In the genomic region with DNA sequence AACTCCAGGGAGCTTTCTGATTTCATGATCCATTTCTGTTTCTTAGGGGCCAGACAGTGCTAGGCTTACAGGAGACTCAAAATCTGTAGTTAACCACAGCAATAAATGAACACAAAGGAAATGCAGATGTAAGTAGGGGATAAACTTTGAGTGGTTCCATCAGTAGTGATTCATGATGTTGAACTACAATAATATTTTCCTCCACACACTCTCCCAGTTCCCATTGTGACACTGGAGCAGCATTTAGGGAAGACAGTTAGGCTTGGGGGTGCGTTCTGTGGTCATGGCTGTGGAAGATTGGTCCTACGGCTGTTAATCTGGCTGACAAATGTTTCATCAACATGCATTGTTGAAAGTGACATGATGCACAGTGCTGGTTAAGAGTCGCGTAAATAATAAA, we compare ENCODE assay signal across 14 cellular contexts.
DNase-seq lines count a peak whose midpoint lies in the region; ATAC-seq and TF ChIP-seq lines count a peak whose summit lies in the region.
"Had no signal": no experiment of that assay in that cellular context is flagged by ENCODE, and none has a peak within 500 bp of the region (broad histone marks: within the 10 kb centered on the region; RNA-seq: fewer than 3 reads in every experiment).

No MANE protein-coding gene starts in this region.

- DNase-seq in ACHN (peak; percentile 31), HFFc6 (peak; percentile 64), body of pancreas (no peak), kidney tubule cell (ENCODE audit: low spot score) (peak; percentile 35), HUDEP-2 (lab: John Stamatoyannopoulos, UW; ENCODE audit: unreplicated experiment in 76 of 76) (no peak), progenitor cell of endocrine pancreas (ENCODE audit: low spot score, unreplicated experiment) (no peak), NCI-H345 treated with DMSO at 0.1 percent for 48 hours (lab: John Stamatoyannopoulos, UW; ENCODE audit: unreplicated experiment) (no peak), posterior cingulate gyrus (no peak)
- DNase-seq: activated CD8-positive, alpha-beta memory T cell treated with anti-CD3 and anti-CD28 coated beads, Interleukin-2, amount 50 U/mL, for 4 hours; NCI-H2029; T-helper 17 cell had no signal

- WGBS in body of pancreas, 2 donors, result 79 to 87% methylated on average over 4 of the region's 4 CpGs

- H3K4me3 Mint-ChIP-seq in HFFc6, result peak overlapping the region; percentile 85
- no peak overlapping the region for H3K4me3 Mint-ChIP-seq in progenitor cell of endocrine pancreas (ENCODE audit: low read depth)
- H3K4me3 Mint-ChIP-seq: T-helper 17 cell had no signal

- no peaks in the 10 kb centered on the region for H3K9me3 ChIP-seq in body of pancreas
- H3K9me3 ChIP-seq: BLaER1 had no signal

- in situ Hi-C loops in ACHN (cut with HindIII; ENCODE audit: low pct_ligation_motif_present, low pct_unique_long_range_greater_than_20kb, low sequenced_read_pairs), result no loop called here

- intact Hi-C loops in body of pancreas (cut with DNase I) (no loop called here), posterior cingulate gyrus (cut with DNase I) (no loop called here)

- H3K27ac ChIP-seq in body of pancreas, result peak overlapping the region in 3 of 4 donors; percentile 23 to 70 (median 70)
- H3K27ac ChIP-seq: BLaER1 had no signal

- H3K4me1 ChIP-seq in body of pancreas, result peaks cover 18% of the 10 kb centered on the region

- peaks cover 12% of the 10 kb centered on the region for H3K27me3 Mint-ChIP-seq in HFFc6 (ENCODE audit: insufficient read depth)
- no peaks in the 10 kb centered on the region for H3K27me3 Mint-ChIP-seq in progenitor cell of endocrine pancreas
- H3K27me3 Mint-ChIP-seq: type B pancreatic cell had no signal

- no peak for TF ChIP-seq CTCF in HFFc6 (IDR thresholded peaks at IDR 0.05)
- TF ChIP-seq CTCF in body of pancreas (IDR thresholded peaks at IDR 0.05), result no peak
- TF ChIP-seq CTCF in progenitor cell of endocrine pancreas (IDR thresholded peaks at IDR 0.05; ENCODE audit: unreplicated experiment), result no peak

- H3K36me3 ChIP-seq in body of pancreas (replicated peaks in 1 of 2; ENCODE audit: insufficient read depth in 1 of 2, low read depth in 2 of 2), result no peaks in the 10 kb centered on the region
- H3K36me3 ChIP-seq: BLaER1 had no signal

- no peak overlapping the region for H3K4me3 ChIP-seq in body of pancreas
- H3K4me3 ChIP-seq: BLaER1, K562 had no signal

- no peaks in the 10 kb centered on the region for H3K9me3 Mint-ChIP-seq in HFFc6
- no peaks in the 10 kb centered on the region for H3K9me3 Mint-ChIP-seq in progenitor cell of endocrine pancreas (ENCODE audit: low read depth)
- H3K9me3 Mint-ChIP-seq: type B pancreatic cell had no signal

- ATAC-seq in body of pancreas, result no peak
- ATAC-seq: K562, T-helper 17 cell had no signal

- H3K27ac Mint-ChIP-seq in HFFc6 (peak overlapping the region; percentile 97), progenitor cell of endocrine pancreas (no peak overlapping the region)
- H3K27ac Mint-ChIP-seq: T-helper 17 cell had no signal

- peaks cover 35% of the 10 kb centered on the region for H3K36me3 Mint-ChIP-seq in HFFc6 (ENCODE audit: low read depth)
- H3K36me3 Mint-ChIP-seq in progenitor cell of endocrine pancreas (ENCODE audit: insufficient read depth), result peaks cover 16% of the 10 kb centered on the region

- TF ChIP-seq POLR2A in body of pancreas (IDR thresholded peaks at IDR 0.05), result no peak

- H3K4me1 Mint-ChIP-seq in HFFc6 (ENCODE audit: low read depth), result peaks cover 94% of the 10 kb centered on the region
- peaks cover 59% of the 10 kb centered on the region for H3K4me1 Mint-ChIP-seq in progenitor cell of endocrine pancreas (ENCODE audit: low read depth)

- no peaks in the 10 kb centered on the region for H3K27me3 ChIP-seq in body of pancreas
- H3K27me3 ChIP-seq: BLaER1 had no signal

Comparison
In these comparisons a context has a peak if more than half of its experiments do, and no peak if none do; other contexts are left out.
1. DNase-seq: peak in ACHN (single experiment), HFFc6 (single experiment) and kidney tubule cell (single experiment); none in body of pancreas (0 of 4), HUDEP-2 (0 of 76), progenitor cell of endocrine pancreas (single experiment), NCI-H345 treated with DMSO at 0.1 percent for 48 hours (single experiment) and posterior cingulate gyrus (0 of 10).